8 cellular contexts compared by ENCODE assay signal in the genomic region with DNA sequence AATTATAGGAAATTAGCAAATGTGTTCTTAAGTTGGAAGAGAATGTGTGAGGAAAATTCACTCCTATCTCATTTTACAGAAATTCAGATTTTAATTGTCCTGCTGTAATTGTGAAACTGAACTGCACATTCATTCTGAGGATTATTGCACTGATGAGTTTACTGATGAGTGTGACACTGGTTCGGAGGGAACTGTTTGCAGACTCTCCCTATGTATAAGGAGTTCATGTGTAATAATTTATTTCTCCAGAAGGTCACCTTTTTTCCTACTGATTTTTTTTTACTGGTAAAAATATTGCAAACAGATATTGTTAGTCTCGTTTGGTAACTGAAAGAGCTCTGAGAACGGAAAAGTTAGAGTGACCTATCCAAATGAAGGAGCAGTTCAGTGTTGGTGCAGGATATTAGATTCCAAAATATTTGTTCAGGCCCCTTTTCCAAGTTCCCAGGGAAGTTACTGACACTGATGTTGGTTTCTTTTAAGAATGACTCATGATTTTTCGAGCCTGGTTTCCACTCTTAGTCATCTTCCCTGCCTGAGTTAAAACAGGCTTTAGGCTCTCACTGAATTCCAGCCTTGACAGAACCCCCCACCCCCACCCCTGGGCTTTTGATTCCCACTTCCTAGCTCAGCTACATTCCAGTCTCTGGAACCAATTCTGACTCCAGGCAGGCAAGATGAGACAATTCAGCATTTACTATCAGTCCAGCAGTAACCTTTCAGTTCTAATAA. TPM values are rescaled to one million over a fixed set of nuclear protein-coding genes. Genes with fewer than 3 reads are reported as not detected.
DNase-seq lines count a peak whose midpoint lies in the region; ATAC-seq and TF ChIP-seq lines count a peak whose summit lies in the region.

No MANE protein-coding gene starts in this region.

- H3K36me3 ChIP-seq in RWPE2 (ENCODE audit: low read depth): peaks cover 7% of the 10 kb centered on the region; the same call in 1 of the 2 replicates

- H3K27me3 ChIP-seq in RWPE2 (ENCODE audit: insufficient read depth, poor library complexity, severe bottlenecking): no peaks in the 10 kb centered on the region

- peaks cover 51% of the 10 kb centered on the region for H3K4me1 ChIP-seq in RWPE2 (ENCODE audit: insufficient read depth, poor library complexity, severe bottlenecking)

- TF ChIP-seq CTCF in RWPE2 (IDR thresholded peaks at IDR 0.05; ENCODE audit: poor library complexity, severe bottlenecking): no peak

- H3K27ac ChIP-seq in RWPE2 (ENCODE audit: poor library complexity, severe bottlenecking): peak overlapping the region; percentile 100

- ATAC-seq in GM21529 (IDR thresholded peaks at IDR 0.05; ENCODE audit: unreplicated experiment) (peak; percentile 46), RWPE2 (ENCODE audit: low read depth) (peak; percentile 69), HG02763 (IDR thresholded peaks at IDR 0.05; ENCODE audit: unreplicated experiment) (no peak)

- DNase-seq in AG08396 (ENCODE audit: low spot score) (peak; percentile 83), RWPE2 (ENCODE audit: low spot score) (no peak), epidermal melanocyte (ENCODE audit: insufficient read length, low spot score) (peak; percentile 88), mucosa of gallbladder (ENCODE audit: low spot score) (peak; percentile 42), GM19240 (ENCODE audit: insufficient read length, low spot score) (no peak)
- DNase-seq in stimulated activated CD4-positive, alpha-beta T cell treated with anti-CD3 and anti-CD28 coated beads, Interleukin-4, amount 100 ng/mL, for 4 hours: no peak

- no peak overlapping the region for H3K4me3 ChIP-seq in RWPE2 (ENCODE audit: severe bottlenecking)

- no peaks in the 10 kb centered on the region for H3K9me3 ChIP-seq in RWPE2 (ENCODE audit: severe bottlenecking)

RNA-seq across cellular contexts. Expression of a gene that starts 18.4 kb away (rescaled TPM):
- 91.4 TPM for total RNA-seq in mucosa of gallbladder

Comparison
In these comparisons a context has a peak if more than half of its experiments do, and no peak if none do; other contexts are left out.
1. DNase-seq: peak in AG08396 (single experiment), epidermal melanocyte (single experiment) and mucosa of gallbladder (single experiment); none in RWPE2 (single experiment), GM19240 (single experiment) and stimulated activated CD4-positive, alpha-beta T cell treated with anti-CD3 and anti-CD28 coated beads, Interleukin-4, amount 100 ng/mL, for 4 hours (0 of 2).